In genomic region chr12:15616495-15616894, GRCh38 we compare ENCODE assay signal across 5 cellular contexts.
DNase-seq lines count a peak whose midpoint lies in the region; ATAC-seq, FAIRE-seq and TF ChIP-seq lines count a peak whose summit lies in the region.
"Not testable (repeated sequence)": the region's sequence is repeated elsewhere in the genome, so short reads cannot be mapped to it uniquely, and the experiment has no call there.

No MANE protein-coding gene starts in this region.

- not testable (repeated sequence) for H2AFZ ChIP-seq in astrocyte (ENCODE audit: low read depth, low read length)

- not testable (repeated sequence) for DNase-seq in A549 (ENCODE audit: low read depth in 1 of 2, low spot score in 1 of 2); astrocyte (ENCODE audit: low read depth); endodermal cell
- DNase-seq in LoVo (ENCODE audit: low spot score): peak; percentile 64
- peak; percentile 49 for DNase-seq in urothelium cell line (ENCODE audit: low spot score)

- not testable (repeated sequence) for H3K4me3 ChIP-seq in A549; astrocyte (ENCODE audit: insufficient read depth, low read depth, low read length)
- peak overlapping the region; percentile 30 for H3K4me3 ChIP-seq in endodermal cell (ENCODE audit: low read length)

- peaks cover 29% of the 10 kb centered on the region for H3K36me3 Mint-ChIP-seq in astrocyte (ENCODE audit: low read depth, unreplicated experiment)
- H3K36me3 Mint-ChIP-seq in endodermal cell (ENCODE audit: low read depth): peaks cover 39% of the 10 kb centered on the region

- H3K4me1 ChIP-seq in A549: peaks cover 17% of the 10 kb centered on the region
- not testable (repeated sequence) for H3K4me1 ChIP-seq in astrocyte (ENCODE audit: insufficient read depth, low read length); endodermal cell (ENCODE audit: control insufficient read depth, insufficient read depth, low read length)

- TF ChIP-seq CTCF in A549 (IDR thresholded peaks at IDR 0.05); astrocyte (IDR thresholded peaks at IDR 0.05; ENCODE audit: insufficient read depth, low read depth, low read length); endodermal cell (conservative IDR thresholded peaks at IDR 0.05): not testable (repeated sequence)

- not testable (repeated sequence) for FAIRE-seq in A549 (lab: Jason Lieb, UNC); astrocyte (lab: Jason Lieb, UNC); urothelium cell line (lab: Jason Lieb, UNC)

- H3K9me3 Mint-ChIP-seq in astrocyte (ENCODE audit: unreplicated experiment) (peaks cover 12% of the 10 kb centered on the region), endodermal cell (peaks cover 64% of the 10 kb centered on the region)

- 0 out of 3 replicates have a peak overlapping the region, but pooled peaks have one; percentile 23 for H3K4me2 ChIP-seq in A549
- not testable (repeated sequence) for H3K4me2 ChIP-seq in astrocyte (ENCODE audit: low read length)

- CTCF ChIA-PET in A549 (lab: Yijun Ruan, JAX): not testable (repeated sequence)

- H3K4me3 Mint-ChIP-seq in astrocyte (ENCODE audit: unreplicated experiment); endodermal cell: not testable (repeated sequence)

- not testable (repeated sequence) for H3K27me3 ChIP-seq in astrocyte (ENCODE audit: insufficient read depth, low read length); endodermal cell (ENCODE audit: control insufficient read depth, insufficient read depth, low read length, poor library complexity, severe bottlenecking)

- not testable (repeated sequence) for H3K79me2 ChIP-seq in astrocyte (ENCODE audit: insufficient read depth, low read length)

- ATAC-seq in A549: not testable (repeated sequence)

- H3K27ac Mint-ChIP-seq in astrocyte (ENCODE audit: unreplicated experiment): peak overlapping the region; percentile 77
- not testable (repeated sequence) for H3K27ac Mint-ChIP-seq in endodermal cell

- H3K9me3 ChIP-seq in A549 (peaks cover 14% of the 10 kb centered on the region; the same call in 1 of the 3 replicates), endodermal cell (ENCODE audit: control insufficient read depth, low read length) (peaks cover 46% of the 10 kb centered on the region)
- not testable (repeated sequence) for H3K9me3 ChIP-seq in astrocyte (ENCODE audit: insufficient read depth, low read depth, low read length)

- not testable (repeated sequence) for H3K9ac ChIP-seq in astrocyte (ENCODE audit: low read length); endodermal cell (ENCODE audit: extremely low read depth, low read length, poor library complexity, severe bottlenecking)

- H4K20me1 ChIP-seq in astrocyte (ENCODE audit: insufficient read depth, low read length): not testable (repeated sequence)

- not testable (repeated sequence) for H3K27ac ChIP-seq in A549; astrocyte (ENCODE audit: low read depth, low read length); endodermal cell (ENCODE audit: low read depth, low read length)

- TF ChIP-seq EP300 in A549 (IDR thresholded peaks at IDR 0.05): not testable (repeated sequence)

- not testable (repeated sequence) for H3K27me3 Mint-ChIP-seq in astrocyte (ENCODE audit: low read depth, unreplicated experiment); endodermal cell (ENCODE audit: insufficient read depth)

- POLR2A ChIA-PET in A549 (lab: Yijun Ruan, JAX): not testable (repeated sequence)

- H3K4me1 Mint-ChIP-seq in astrocyte (ENCODE audit: low read depth, unreplicated experiment); endodermal cell: not testable (repeated sequence)

- 71% methylated on average over 8 of the region's 8 CpGs for WGBS in A549 (ENCODE audit: missing lambda C conversion rate)
- 94 to 100% methylated on average over 6 to 8 of the region's 8 CpGs for WGBS in endodermal cell (ENCODE audit: insufficient coverage in 1 of 2, insufficient read length in 1 of 2), 2 experiments

- TF ChIP-seq RAD21 in A549 (conservative IDR thresholded peaks at IDR 0.05 in 1 of 2, IDR thresholded peaks at IDR 0.05 in 1 of 2): not testable (repeated sequence)

- H3K36me3 ChIP-seq in astrocyte (ENCODE audit: insufficient read depth, low read length); endodermal cell (ENCODE audit: control insufficient read depth, insufficient read depth, low read length): not testable (repeated sequence)

- TF ChIP-seq POLR2A in A549 (IDR thresholded peaks at IDR 0.05; ENCODE audit: low read length): not testable (repeated sequence)
